Comparison of ENCODE assay signal across 16 cellular contexts in genomic region chr1:35644204-35644603, GRCh38. TPM values are rescaled to one million over a fixed set of nuclear protein-coding genes. Genes with fewer than 3 reads are reported as not detected.
DNase-seq lines count a peak whose midpoint lies in the region; ATAC-seq and TF ChIP-seq lines count a peak whose summit lies in the region.
"Had no signal": no experiment of that assay in that cellular context is flagged by ENCODE, and none has a peak within 500 bp of the region (broad histone marks: within the 10 kb centered on the region; RNA-seq: fewer than 3 reads in every experiment).

No MANE protein-coding gene starts in this region.

- peaks cover 8% of the 10 kb centered on the region for H3K36me3 Mint-ChIP-seq in activated B cell treated with CpG ODN at 0.5 μM for 24 hours (ENCODE audit: low read depth)

- peaks cover 27% of the 10 kb centered on the region for H3K27me3 Mint-ChIP-seq in activated B cell treated with CpG ODN at 0.5 μM for 24 hours

- H3K9me3 ChIP-seq in MG63, result no peaks in the 10 kb centered on the region
- H3K9me3 ChIP-seq in upper lobe of right lung, result no peaks in the 10 kb centered on the region
- H3K9me3 ChIP-seq: BLaER1 had no signal

- CTCF ChIA-PET in activated B cell treated with CpG ODN at 0.5 μM for 24 hours (lab: Charles Lee), result interaction anchor here (0.7 kb wide), 1 partner anchor 32 kb away, joined by 3 read pairs; no protein-coding TSS in a partner anchor

- peak overlapping the region; percentile 98; the same call in 1 of the 2 replicates for H3K27ac ChIP-seq in 22Rv1
- H3K27ac ChIP-seq in upper lobe of right lung, result no peak overlapping the region
- H3K27ac ChIP-seq: BLaER1 had no signal

- H3K27ac Mint-ChIP-seq in activated B cell treated with CpG ODN at 0.5 μM for 24 hours, result no peak overlapping the region
- H3K27ac Mint-ChIP-seq: H9 had no signal

- H3K27me3 ChIP-seq in MG63, result peaks cover 6% of the 10 kb centered on the region; the same call in 1 of the 2 replicates
- no peaks in the 10 kb centered on the region for H3K27me3 ChIP-seq in upper lobe of right lung
- H3K27me3 ChIP-seq: BLaER1 had no signal

- TF ChIP-seq CTCF in 22Rv1 (IDR thresholded peaks at IDR 0.05), result no peak
- TF ChIP-seq CTCF in activated B cell treated with CpG ODN at 0.5 μM for 24 hours (IDR thresholded peaks at IDR 0.05), result no peak
- no peak for TF ChIP-seq CTCF in upper lobe of right lung (IDR thresholded peaks at IDR 0.05)

- H3K36me3 ChIP-seq in MG63 (peaks cover 9% of the 10 kb centered on the region), upper lobe of right lung (no peaks in the 10 kb centered on the region)
- H3K36me3 ChIP-seq: BLaER1 had no signal

- peak overlapping the region; percentile 0 for H3K4me3 Mint-ChIP-seq in activated B cell treated with CpG ODN at 0.5 μM for 24 hours
- H3K4me3 Mint-ChIP-seq: H9 had no signal

- no peaks in the 10 kb centered on the region for H3K9me3 Mint-ChIP-seq in activated B cell treated with CpG ODN at 0.5 μM for 24 hours

- intact Hi-C loops in activated B cell treated with CpG ODN at 0.5 μM for 24 hours (cut with micrococcal nuclease) (loop anchor here (5.0 kb wide), 1 partner anchor 87 kb away; the partner anchor contains the start of genes KIAA0319L and NCDN), upper lobe of right lung (cut with DNase I) (no loop called here)

- DNase-seq in DMS53 (lab: John Stamatoyannopoulos, UW), result peak; percentile 43
- DNase-seq in DMS53 treated with DMSO at 0.1 percent for 48 hours (lab: John Stamatoyannopoulos, UW; ENCODE audit: unreplicated experiment), result no peak
- peak; percentile 8 for DNase-seq in MG63
- no peak for DNase-seq in activated B cell treated with CpG ODN at 0.5 μM for 24 hours
- no peak for DNase-seq in upper lobe of right lung
- DNase-seq in H4 (ENCODE audit: low spot score), result no peak
- no peak for DNase-seq in NAMALWA (ENCODE audit: low spot score)
- DNase-seq: H9, MV-4-11, NCI-H1436 treated with DMSO at 0.1 percent for 48 hours, NCI-H2227 treated with DMSO at 0.1 percent for 48 hours, NCI-H526 treated with DMSO at 0.1 percent for 48 hours had no signal

- H3K4me3 ChIP-seq in MG63 (no peak overlapping the region), upper lobe of right lung (no peak overlapping the region)
- H3K4me3 ChIP-seq: BLaER1 had no signal

- H3K4me1 Mint-ChIP-seq in activated B cell treated with CpG ODN at 0.5 μM for 24 hours, result peaks cover 22% of the 10 kb centered on the region

- ATAC-seq in activated B cell treated with CpG ODN at 0.5 μM for 24 hours (ENCODE audit: low read depth) (no peak), upper lobe of right lung (no peak)
- ATAC-seq: Right ventricle myocardium inferior, SK-N-SH treated with all-trans-retinoic acid at 6 μM for 48 hours had no signal

- peaks cover 6% of the 10 kb centered on the region for H3K4me1 ChIP-seq in upper lobe of right lung

- POLR2A ChIA-PET in activated B cell treated with CpG ODN at 0.5 μM for 24 hours (lab: Charles Lee), result no interaction called here

RNA-seq across cellular contexts. Expression of gene PSMB2, which starts 2.9 kb away (rescaled TPM):
- total RNA-seq in MG63 (2014; rRNA removed; shearing (Covaris generic); ENCODE audit: low replicate concordance), result 109 and 114 TPM in 2 replicates
- total RNA-seq in activated B cell treated with CpG ODN at 0.5 μM for 24 hours (54.5 and 56.3 TPM in 2 replicates), upper lobe of right lung (44.1 TPM)
- 30.2 and 39.5 TPM in 2 replicates for total RNA-seq in H4 (2014; rRNA removed; shearing (Covaris generic))

Comparison
In these comparisons a context has a peak if more than half of its experiments do, and no peak if none do; other contexts are left out.
1. DNase-seq: peak in DMS53 (single experiment) and MG63 (single experiment); none in DMS53 treated with DMSO at 0.1 percent for 48 hours (single experiment), activated B cell treated with CpG ODN at 0.5 μM for 24 hours (single experiment), upper lobe of right lung (single experiment), H4 (single experiment) and NAMALWA (single experiment).